13 cellular contexts compared by ENCODE assay signal in genomic region chr4:23373269-23373668, GRCh38.
DNase-seq lines count a peak whose midpoint lies in the region; ATAC-seq and TF ChIP-seq lines count a peak whose summit lies in the region.
"Had no signal": no experiment of that assay in that cellular context is flagged by ENCODE, and none has a peak within 500 bp of the region (broad histone marks: within the 10 kb centered on the region; RNA-seq: fewer than 3 reads in every experiment).

No MANE protein-coding gene starts in this region.

- no peaks in the 10 kb centered on the region for H3K27me3 ChIP-seq in RWPE2 (ENCODE audit: insufficient read depth, poor library complexity, severe bottlenecking)

- H3K9me3 ChIP-seq in RWPE2 (ENCODE audit: severe bottlenecking), result no peaks in the 10 kb centered on the region

- no peak overlapping the region for H3K27ac ChIP-seq in RWPE2 (ENCODE audit: poor library complexity, severe bottlenecking)
- H3K27ac ChIP-seq: 22Rv1 had no signal

- DNase-seq in DMS 273 (lab: John Stamatoyannopoulos, UW; ENCODE audit: unreplicated experiment) (peak; percentile 2), DMS 273 treated with DMSO at 0.1 percent for 48 hours (lab: John Stamatoyannopoulos, UW) (no peak), RWPE2 (ENCODE audit: low spot score) (no peak), Right ventricle myocardium inferior (ENCODE audit: missing footprints) (no peak), sciatic nerve (ENCODE audit: low spot score) (no peak), HCEC 1CT (no peak), OCI-M2 (lab: John Stamatoyannopoulos, UW; ENCODE audit: unreplicated experiment) (no peak), germinal center (ENCODE audit: low spot score) (no peak)
- DNase-seq: effector CD4-positive, alpha-beta T cell; HFFc6; NCI-H1105 treated with DMSO at 0.1 percent for 48 hours; stimulated activated naive CD4-positive, alpha-beta T cell had no signal

- intact Hi-C loops in Right ventricle myocardium inferior (cut with DNase I) (loop anchor here (5.0 kb wide), 2 partner anchors 79 to 874 kb away; no protein-coding TSS in a partner anchor), sciatic nerve (cut with DNase I) (no loop called here)

- peak; percentile 96 for ATAC-seq in RWPE2 (ENCODE audit: low read depth)
- ATAC-seq in Right ventricle myocardium inferior, result peak; percentile 88
- peak; percentile 28 for ATAC-seq in sciatic nerve

- no peaks in the 10 kb centered on the region for H3K36me3 ChIP-seq in RWPE2 (ENCODE audit: low read depth)

- no peaks in the 10 kb centered on the region for H3K4me1 ChIP-seq in RWPE2 (ENCODE audit: insufficient read depth, poor library complexity, severe bottlenecking)

- no peak for TF ChIP-seq CTCF in RWPE2 (IDR thresholded peaks at IDR 0.05; ENCODE audit: poor library complexity, severe bottlenecking)

- no peak overlapping the region for H3K4me3 ChIP-seq in RWPE2 (ENCODE audit: severe bottlenecking)

Comparison
In these comparisons a context has a peak if more than half of its experiments do, and no peak if none do; other contexts are left out.
1. ATAC-seq: peak in every context shown above with its lines; median percentile 96 in RWPE2; 88 in Right ventricle myocardium inferior; 28 in sciatic nerve.